In the genomic region with DNA sequence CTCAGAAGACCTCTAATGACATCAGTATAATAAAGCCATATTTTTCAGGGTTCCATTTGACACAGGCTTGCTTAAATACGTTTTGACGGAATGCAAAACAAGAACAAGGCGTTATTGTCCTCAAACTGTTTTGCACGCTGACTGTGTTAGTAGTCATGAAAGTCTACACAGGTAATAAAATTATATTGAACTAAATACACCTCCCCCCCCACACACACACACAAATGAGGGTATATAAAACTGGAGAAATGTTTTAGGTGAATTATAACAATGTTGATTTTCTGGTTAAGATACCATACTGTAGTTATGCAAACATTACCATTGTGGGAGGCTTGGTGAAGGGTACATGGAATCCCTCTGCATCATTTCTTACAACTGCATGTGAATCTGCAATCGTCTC, we compare ENCODE assay signal across 29 cellular contexts.
"Had no signal": no experiment of that assay in that cellular context is flagged by ENCODE, and none has a peak within 500 bp of the region (broad histone marks: within the 10 kb centered on the region; RNA-seq: fewer than 3 reads in every experiment).

No MANE protein-coding gene starts in this region.

- H3K4me3 ChIP-seq: ascending aorta, cardiac muscle cell had no signal

- H3K27me3 ChIP-seq: ascending aorta, cardiac muscle cell had no signal

- H3K27ac ChIP-seq: ascending aorta, cardiac muscle cell, VCaP had no signal

- DNase-seq: activated B cell treated with CpG ODN at 0.5 μM for 24 hours; activated CD4-positive, alpha-beta memory T cell treated with anti-CD3 and anti-CD28 coated beads for 36 hours; activated CD4-positive, alpha-beta T cell treated with anti-CD3 and anti-CD28 coated beads for 4 hours; activated CD4-positive, alpha-beta T cell treated with anti-CD3 and anti-CD28 coated beads, Interleukin-2, amount 10 ng/mL, durations not matched to agents 24 days and 14 days; activated CD4-positive, alpha-beta T cell treated with anti-CD3 and anti-CD28 coated beads, Interleukin-2, amount 50 U/mL, for 1 hour; activated CD4-positive, alpha-beta T cell treated with anti-CD3 and anti-CD28 coated beads, Interleukin-2, amount 50 U/mL, for 4 hours; activated CD4-positive, CD25-positive, alpha-beta regulatory T cell treated with anti-CD3 and anti-CD28 coated beads, Interleukin-2, amount 50 U/mL, for 72 hours; activated CD8-positive, alpha-beta memory T cell treated with anti-CD3 and anti-CD28 coated beads, Interleukin-2, amount 50 U/mL, for 4 hours; activated CD8-positive, alpha-beta T cell treated with anti-CD3 and anti-CD28 coated beads for 36 hours; activated gamma-delta T cell; activated naive CD4-positive, alpha-beta T cell treated with anti-CD3 and anti-CD28 coated beads, Interleukin-2, amount 10 ng/mL, durations not matched to agents 7 days and 5 days; activated naive CD4-positive, alpha-beta T cell treated with Interleukin-2 at 50 U/mL for 16 hours; activated naive CD8-positive, alpha-beta T cell treated with anti-CD3 and anti-CD28 coated beads, Interleukin-2, amount 10 ng/mL, durations not matched to agents 7 days and 5 days; activated naive CD8-positive, alpha-beta T cell treated with anti-CD3 and anti-CD28 coated beads, Interleukin-2, amount 50 U/mL, for 24 hours; activated T-cell treated with anti-CD3 and anti-CD28 coated beads for 4 hours; activated T-cell treated with anti-CD3 and anti-CD28 coated beads, Interleukin-2, amount 50 U/mL, for 1 hour; activated T-cell treated with anti-CD3 and anti-CD28 coated beads, Interleukin-2, amount 50 U/mL, for 4 hours; activated T-cell treated with anti-CD3 and anti-CD28 coated beads, Interleukin-2, amount 50 U/mL, for 72 hours; amygdala; anterior cingulate cortex; caudate nucleus; SW 1271; T-helper 1 cell; T-helper 2 cell; T-helper 9 cell had no signal

- H3K4me1 ChIP-seq: ascending aorta had no signal

- H3K9me3 ChIP-seq: ascending aorta had no signal

- ATAC-seq: activated CD8-positive, alpha-beta T cell treated with anti-CD3 and anti-CD28 coated beads for 36 hours; activated naive CD8-positive, alpha-beta T cell treated with anti-CD3 and anti-CD28 coated beads, Interleukin-2, amount 50 U/mL, for 24 hours; activated T-cell treated with anti-CD3 and anti-CD28 coated beads, Interleukin-2, amount 50 U/mL, for 4 hours; activated T-cell treated with anti-CD3 and anti-CD28 coated beads, Interleukin-2, amount 50 U/mL, for 72 hours; activated T-helper 17 cell treated with anti-CD3 and anti-CD28 coated beads, Interleukin-2, amount 50 U/mL, for 72 hours had no signal

- H3K36me3 ChIP-seq: ascending aorta, cardiac muscle cell had no signal
